Comparison of ENCODE assay signal across 1 cellular context in genomic region chr9:114384836-114385411, GRCh38.
TF ChIP-seq lines count a peak whose summit lies in the region.

No MANE protein-coding gene starts in this region.

TF ChIP-seq in IMR-90, 13 proteins besides CTCF, POLR2A, EP300 and RAD21 (continued from another document):
- TF ChIP-seq BHLHE40 (IDR thresholded peaks at IDR 0.05; ENCODE audit: low read depth, low read length) (no peak), RCOR1 (IDR thresholded peaks at IDR 0.05; ENCODE audit: insufficient replicate concordance, low read length) (no peak), MAFK (IDR thresholded peaks at IDR 0.05; ENCODE audit: low read depth, low read length) (no peak), ELK1 (IDR thresholded peaks at IDR 0.05; ENCODE audit: borderline replicate concordance, low read depth, low read length) (no peak)
